Comparison of ENCODE assay signal across 1 cellular context in genomic region chr17:34370997-34371395, GRCh38.
TF ChIP-seq lines count a peak whose summit lies in the region.

No MANE protein-coding gene starts in this region.

TF ChIP-seq in GM23338, 12 proteins besides CTCF, POLR2A, EP300 and RAD21 (continued from another document):
- TF ChIP-seq, protein P1, sequence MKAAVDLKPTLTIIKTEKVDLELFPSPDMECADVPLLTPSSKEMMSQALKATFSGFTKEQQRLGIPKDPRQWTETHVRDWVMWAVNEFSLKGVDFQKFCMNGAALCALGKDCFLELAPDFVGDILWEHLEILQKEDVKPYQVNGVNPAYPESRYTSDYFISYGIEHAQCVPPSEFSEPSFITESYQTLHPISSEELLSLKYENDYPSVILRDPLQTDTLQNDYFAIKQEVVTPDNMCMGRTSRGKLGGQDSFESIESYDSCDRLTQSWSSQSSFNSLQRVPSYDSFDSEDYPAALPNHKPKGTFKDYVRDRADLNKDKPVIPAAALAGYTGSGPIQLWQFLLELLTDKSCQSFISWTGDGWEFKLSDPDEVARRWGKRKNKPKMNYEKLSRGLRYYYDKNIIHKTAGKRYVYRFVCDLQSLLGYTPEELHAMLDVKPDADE (IDR thresholded peaks at IDR 0.05), result no peak
- TF ChIP-seq, protein P2, sequence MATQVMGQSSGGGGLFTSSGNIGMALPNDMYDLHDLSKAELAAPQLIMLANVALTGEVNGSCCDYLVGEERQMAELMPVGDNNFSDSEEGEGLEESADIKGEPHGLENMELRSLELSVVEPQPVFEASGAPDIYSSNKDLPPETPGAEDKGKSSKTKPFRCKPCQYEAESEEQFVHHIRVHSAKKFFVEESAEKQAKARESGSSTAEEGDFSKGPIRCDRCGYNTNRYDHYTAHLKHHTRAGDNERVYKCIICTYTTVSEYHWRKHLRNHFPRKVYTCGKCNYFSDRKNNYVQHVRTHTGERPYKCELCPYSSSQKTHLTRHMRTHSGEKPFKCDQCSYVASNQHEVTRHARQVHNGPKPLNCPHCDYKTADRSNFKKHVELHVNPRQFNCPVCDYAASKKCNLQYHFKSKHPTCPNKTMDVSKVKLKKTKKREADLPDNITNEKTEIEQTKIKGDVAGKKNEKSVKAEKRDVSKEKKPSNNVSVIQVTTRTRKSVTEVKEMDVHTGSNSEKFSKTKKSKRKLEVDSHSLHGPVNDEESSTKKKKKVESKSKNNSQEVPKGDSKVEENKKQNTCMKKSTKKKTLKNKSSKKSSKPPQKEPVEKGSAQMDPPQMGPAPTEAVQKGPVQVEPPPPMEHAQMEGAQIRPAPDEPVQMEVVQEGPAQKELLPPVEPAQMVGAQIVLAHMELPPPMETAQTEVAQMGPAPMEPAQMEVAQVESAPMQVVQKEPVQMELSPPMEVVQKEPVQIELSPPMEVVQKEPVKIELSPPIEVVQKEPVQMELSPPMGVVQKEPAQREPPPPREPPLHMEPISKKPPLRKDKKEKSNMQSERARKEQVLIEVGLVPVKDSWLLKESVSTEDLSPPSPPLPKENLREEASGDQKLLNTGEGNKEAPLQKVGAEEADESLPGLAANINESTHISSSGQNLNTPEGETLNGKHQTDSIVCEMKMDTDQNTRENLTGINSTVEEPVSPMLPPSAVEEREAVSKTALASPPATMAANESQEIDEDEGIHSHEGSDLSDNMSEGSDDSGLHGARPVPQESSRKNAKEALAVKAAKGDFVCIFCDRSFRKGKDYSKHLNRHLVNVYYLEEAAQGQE (IDR thresholded peaks at IDR 0.05; ENCODE audit: unreplicated experiment), result no peak
- TF ChIP-seq EZH2 (IDR thresholded peaks at IDR 0.05; ENCODE audit: low read depth, unreplicated experiment), result no peak
- no peak for TF ChIP-seq STAT1 (IDR thresholded peaks at IDR 0.05; ENCODE audit: unreplicated experiment)
- TF ChIP-seq ZNF114 (CRISPR knock-in tag; IDR thresholded peaks at IDR 0.05), result no peak
TF ChIP-seq in GM23338: peak in this region for 0.
